ENCODE assay signal across 17 cellular contexts in genomic region chr2:237818066-237818473, GRCh38. TPM values are rescaled to one million over a fixed set of nuclear protein-coding genes. Genes with fewer than 3 reads are reported as not detected.
DNase-seq lines count a peak whose midpoint lies in the region; ATAC-seq and TF ChIP-seq lines count a peak whose summit lies in the region.
"Had no signal": no experiment of that assay in that cellular context is flagged by ENCODE, and none has a peak within 500 bp of the region (broad histone marks: within the 10 kb centered on the region; RNA-seq: fewer than 3 reads in every experiment).

No MANE protein-coding gene starts in this region.

- H3K4me3 ChIP-seq in breast epithelium (no peak overlapping the region), foreskin fibroblast (ENCODE audit: low read depth in 1 of 2, low read length in 2 of 2) (no peak overlapping the region), upper lobe of left lung (no peak overlapping the region)
- H3K4me3 ChIP-seq: ovary, upper lobe of right lung had no signal

- no peaks in the 10 kb centered on the region for H3K4me1 ChIP-seq in breast epithelium
- no peaks in the 10 kb centered on the region for H3K4me1 ChIP-seq in upper lobe of left lung
- H3K4me1 ChIP-seq: upper lobe of right lung had no signal

- H3K4me3 Mint-ChIP-seq in MCF 10A (ENCODE audit: unreplicated experiment): no peak overlapping the region
- peak overlapping the region; percentile 11 for H3K4me3 Mint-ChIP-seq in activated T-helper 17 cell treated with anti-CD3 and anti-CD28 coated beads, Interleukin-2, amount 50 U/mL, for 72 hours
- H3K4me3 Mint-ChIP-seq: activated B cell treated with CpG ODN at 0.5 μM for 24 hours; effector memory CD8-positive, alpha-beta T cell had no signal

- 65 to 70% methylated on average over 5 of the region's 5 CpGs for WGBS in upper lobe of left lung, 2 donors

- TF ChIP-seq POLR2A in breast epithelium (IDR thresholded peaks at IDR 0.05) (no peak), upper lobe of left lung (IDR thresholded peaks at IDR 0.05) (no peak)

- DNase-seq in MCF 10A (ENCODE audit: unreplicated experiment) (peak; percentile 57), breast epithelium (ENCODE audit: low spot score in 2 of 2) (no peak), foreskin fibroblast (peak; percentile 73 to 86), DMS153 treated with DMSO at 0.1 percent for 48 hours (lab: John Stamatoyannopoulos, UW; ENCODE audit: unreplicated experiment) (no peak), upper lobe of left lung (no peak)
- DNase-seq in activated naive CD4-positive, alpha-beta T cell (lab: John Stamatoyannopoulos, UW): no peak
- DNase-seq: activated B cell treated with CpG ODN at 0.5 μM for 24 hours; activated T-cell treated with anti-CD3 and anti-CD28 coated beads, Interleukin-2, amount 50 U/mL, for 1 hour; aorta; DMS79 treated with DMSO at 0.1 percent for 48 hours; effector memory CD8-positive, alpha-beta T cell; ovary; stimulated activated CD8-positive, alpha-beta memory T cell treated with anti-CD3 and anti-CD28 coated beads, Interleukin-4, amount 100 ng/mL, for 48 hours; upper lobe of right lung had no signal

- ATAC-seq in activated T-helper 17 cell treated with anti-CD3 and anti-CD28 coated beads, Interleukin-2, amount 50 U/mL, for 72 hours (replicated peaks): peak; percentile 27
- ATAC-seq in GM19035 (IDR thresholded peaks at IDR 0.05; ENCODE audit: unreplicated experiment): no peak
- no peak for ATAC-seq in upper lobe of left lung (ENCODE audit: low FRiP score in 2 of 2)
- ATAC-seq: effector memory CD8-positive, alpha-beta T cell; HCT116; upper lobe of right lung had no signal

- H3K36me3 ChIP-seq in breast epithelium: no peaks in the 10 kb centered on the region
- H3K36me3 ChIP-seq in upper lobe of left lung: no peaks in the 10 kb centered on the region
- H3K36me3 ChIP-seq: ovary, upper lobe of right lung had no signal

- POLR2A ChIA-PET in MCF 10A (lab: Yijun Ruan, JAX): interaction anchor here (0.6 to 1.9 kb wide), 6 partner anchors 10 to 503 kb away, joined by 3 to 6 read pairs (median 4); no protein-coding TSS in a partner anchor

- intact Hi-C loops in MCF 10A (cut with micrococcal nuclease) (no loop called here), breast epithelium (cut with DNase I; ENCODE audit: low total_unique reads) (no loop called here)

- no peak for TF ChIP-seq EP300 in upper lobe of left lung (IDR thresholded peaks at IDR 0.05)

- H3K27me3 ChIP-seq in breast epithelium: no peaks in the 10 kb centered on the region
- no peaks in the 10 kb centered on the region for H3K27me3 ChIP-seq in upper lobe of left lung
- H3K27me3 ChIP-seq: ovary, upper lobe of right lung had no signal

- no peaks in the 10 kb centered on the region for H3K9me3 Mint-ChIP-seq in MCF 10A (ENCODE audit: unreplicated experiment)
- H3K9me3 Mint-ChIP-seq in activated T-helper 17 cell treated with anti-CD3 and anti-CD28 coated beads, Interleukin-2, amount 50 U/mL, for 72 hours: no peaks in the 10 kb centered on the region
- H3K9me3 Mint-ChIP-seq: activated B cell treated with CpG ODN at 0.5 μM for 24 hours; effector memory CD8-positive, alpha-beta T cell had no signal

- CTCF ChIA-PET in MCF 10A (lab: Yijun Ruan, JAX): no interaction called here

- H3K27ac Mint-ChIP-seq in MCF 10A (ENCODE audit: low read depth, unreplicated experiment): peak overlapping the region; percentile 28
- H3K27ac Mint-ChIP-seq in activated T-helper 17 cell treated with anti-CD3 and anti-CD28 coated beads, Interleukin-2, amount 50 U/mL, for 72 hours: no peak overlapping the region
- H3K27ac Mint-ChIP-seq: activated B cell treated with CpG ODN at 0.5 μM for 24 hours; effector memory CD8-positive, alpha-beta T cell had no signal

- H3K9me3 ChIP-seq in breast epithelium: no peaks in the 10 kb centered on the region
- H3K9me3 ChIP-seq in upper lobe of left lung: no peaks in the 10 kb centered on the region
- H3K9me3 ChIP-seq: ovary, upper lobe of right lung had no signal

- peaks cover 19% of the 10 kb centered on the region for H3K4me1 Mint-ChIP-seq in MCF 10A (ENCODE audit: insufficient read depth, unreplicated experiment)
- H3K4me1 Mint-ChIP-seq in activated T-helper 17 cell treated with anti-CD3 and anti-CD28 coated beads, Interleukin-2, amount 50 U/mL, for 72 hours: peaks cover 22% of the 10 kb centered on the region
- H3K4me1 Mint-ChIP-seq: activated B cell treated with CpG ODN at 0.5 μM for 24 hours had no signal

- BruUV-seq in MCF 10A (replicated peaks; lab: Mats Ljungman, UMichigan): no TSS peak

- H3K27ac ChIP-seq in breast epithelium (no peak overlapping the region), upper lobe of left lung (no peak overlapping the region)
- H3K27ac ChIP-seq: ovary, upper lobe of right lung had no signal

- no peaks in the 10 kb centered on the region for H3K27me3 Mint-ChIP-seq in MCF 10A (ENCODE audit: insufficient read depth, unreplicated experiment)
- no peaks in the 10 kb centered on the region for H3K27me3 Mint-ChIP-seq in activated T-helper 17 cell treated with anti-CD3 and anti-CD28 coated beads, Interleukin-2, amount 50 U/mL, for 72 hours
- H3K27me3 Mint-ChIP-seq: activated B cell treated with CpG ODN at 0.5 μM for 24 hours; effector memory CD8-positive, alpha-beta T cell had no signal

- TF ChIP-seq CTCF in MCF 10A (IDR thresholded peaks at IDR 0.05; ENCODE audit: unreplicated experiment): no peak
- TF ChIP-seq CTCF in breast epithelium (IDR thresholded peaks at IDR 0.05): no peak
- TF ChIP-seq CTCF in foreskin fibroblast (IDR thresholded peaks at IDR 0.05; ENCODE audit: low read depth, low read length): no peak
- no peak for TF ChIP-seq CTCF in upper lobe of left lung (IDR thresholded peaks at IDR 0.05)

- no peaks in the 10 kb centered on the region for H3K36me3 Mint-ChIP-seq in MCF 10A (ENCODE audit: insufficient read depth, unreplicated experiment)
- no peaks in the 10 kb centered on the region for H3K36me3 Mint-ChIP-seq in activated T-helper 17 cell treated with anti-CD3 and anti-CD28 coated beads, Interleukin-2, amount 50 U/mL, for 72 hours (ENCODE audit: low read depth)

RNA-seq across cellular contexts. Expression of gene RBM44, which starts 19.5 kb away (rescaled TPM):
- total RNA-seq in MCF 10A (2022): 0.15 and 0.23 TPM in 2 replicates
- 1 to 10 TPM; 1.4 to 2.5 (median 2.0) TPM for total RNA-seq in breast epithelium
- total RNA-seq in activated T-helper 17 cell treated with anti-CD3 and anti-CD28 coated beads, Interleukin-2, amount 50 U/mL, for 72 hours: 1 to 10 TPM; 2.1 to 3.9 TPM
- total RNA-seq in upper lobe of left lung: 1 to 10 TPM in 5 of 6 donors, under 1 TPM in 1; 0.44 to 2.8 (median 1.5) TPM

RNA-seq across cellular contexts. Expression of gene RAMP1, which starts 41.4 kb away (rescaled TPM):
- total RNA-seq in MCF 10A (2022) (4.3 and 11.2 TPM in 2 replicates), breast epithelium (10 to 100 TPM in 1 of 3 donors, 1 to 10 TPM in 1, not detected in 1; 8.2 to 25.9 TPM), upper lobe of left lung (10 to 100 TPM in 3 of 6 donors, 1 to 10 TPM in 3; 3.4 to 14.4 (median 9.9) TPM)
- total RNA-seq in activated T-helper 17 cell treated with anti-CD3 and anti-CD28 coated beads, Interleukin-2, amount 50 U/mL, for 72 hours: under 1 TPM in 1 of 2 donors, not detected in 1; 0.54 TPM

Comparison
In these comparisons a context has a peak if more than half of its experiments do, and no peak if none do; other contexts are left out.
1. DNase-seq: peak in MCF 10A (single experiment) and foreskin fibroblast (2 of 2); none in breast epithelium (0 of 2), activated naive CD4-positive, alpha-beta T cell (0 of 4), DMS153 treated with DMSO at 0.1 percent for 48 hours (single experiment) and upper lobe of left lung (0 of 2).